In the genomic region with DNA sequence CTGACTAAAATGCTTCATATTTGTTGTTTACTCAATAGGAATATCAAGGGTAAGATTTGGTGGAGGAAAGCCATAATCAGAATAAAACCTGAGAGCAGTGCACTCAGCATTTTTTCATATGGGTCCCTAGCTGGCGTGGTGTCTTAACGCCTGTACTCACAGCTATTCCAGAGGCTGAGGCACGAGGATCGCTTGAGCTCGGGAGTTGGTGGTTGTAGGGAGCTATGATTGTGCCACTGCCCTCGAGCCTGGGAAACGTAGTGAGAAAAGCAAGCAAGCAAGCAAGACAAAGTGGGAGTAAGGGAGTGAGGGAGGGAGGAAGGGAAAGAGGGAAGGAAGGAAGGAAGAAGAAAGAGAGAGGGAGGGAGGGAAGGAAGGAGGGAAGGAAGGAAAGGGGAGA, we compare ENCODE assay signal across 4 cellular contexts.
"Had no signal": no experiment of that assay in that cellular context is flagged by ENCODE, and none has a peak within 500 bp of the region (broad histone marks: within the 10 kb centered on the region; RNA-seq: fewer than 3 reads in every experiment).

No MANE protein-coding gene starts in this region.

- DNase-seq: IMR-90 had no signal

- H3K4me3 ChIP-seq: K562 had no signal

- ATAC-seq: HepG2, K562 had no signal

- H3K27ac ChIP-seq: HL-60 had no signal
